In genomic region chrX:71095555-71095970, GRCh38 we compare ENCODE assay signal across 8 cellular contexts. TPM values are rescaled to one million over a fixed set of nuclear protein-coding genes. Genes with fewer than 3 reads are reported as not detected.
DNase-seq lines count a peak whose midpoint lies in the region; ATAC-seq, FAIRE-seq and TF ChIP-seq lines count a peak whose summit lies in the region.

Gene FOXO4, plus strand, starts transcription at chrX:71095851. Its CDS starts 678 bp downstream, at chrX:71096529.

- H3K27ac Mint-ChIP-seq in activated naive CD8-positive, alpha-beta T cell, result peak within 1 kb of the TSS; percentile 91

- no peaks in the 10 kb centered on the region for H3K36me3 Mint-ChIP-seq in activated naive CD8-positive, alpha-beta T cell

- H3K36me3 ChIP-seq in pancreas (no peaks in the 10 kb centered on the region), thyroid gland (no peaks in the 10 kb centered on the region)

- no peaks in the 10 kb centered on the region for H3K9me3 Mint-ChIP-seq in activated naive CD8-positive, alpha-beta T cell (ENCODE audit: low read depth)

- peak within 1 kb of the TSS; percentile 21 to 50 (median 45) for H3K4me3 ChIP-seq in pancreas
- peak within 1 kb of the TSS; percentile 26 to 43 (median 32) for H3K4me3 ChIP-seq in thyroid gland (replicated peaks in 1 of 3)

- H3K4me3 Mint-ChIP-seq in activated naive CD8-positive, alpha-beta T cell, result peak within 1 kb of the TSS; percentile 97

- H3K27me3 ChIP-seq in pancreas (no peaks in the 10 kb centered on the region), thyroid gland (no peaks in the 10 kb centered on the region)

- no peak for TF ChIP-seq CTCF in pancreas (IDR thresholded peaks at IDR 0.05)
- TF ChIP-seq CTCF in thyroid gland (IDR thresholded peaks at IDR 0.05), result no peak

- H3K27ac ChIP-seq in pancreas (peak within 1 kb of the TSS in 2 of 4 donors; percentile 47 to 60), thyroid gland (peak within 1 kb of the TSS in 2 of 3 donors; percentile 45 to 76)

- WGBS in pancreas, 2 donors, result 1 to 9% methylated on average over 28 of the region's 28 CpGs
- 0% methylated on average over 15 to 18 of the region's 28 CpGs for WGBS in thyroid gland, 2 donors

- H3K4me1 Mint-ChIP-seq in activated naive CD8-positive, alpha-beta T cell (ENCODE audit: low read depth), result peaks cover 35% of the 10 kb centered on the region

- no peaks in the 10 kb centered on the region for H3K27me3 Mint-ChIP-seq in activated naive CD8-positive, alpha-beta T cell

- H3K4me1 ChIP-seq in pancreas, result no peaks in the 10 kb centered on the region
- H3K4me1 ChIP-seq in thyroid gland, result peaks cover 0 to 5% of the 10 kb centered on the region in 2 donors

- TF ChIP-seq POLR2A in thyroid gland (IDR thresholded peaks at IDR 0.05), result peak in 1 of 2 donors; percentile 17

- H3K9me3 ChIP-seq in pancreas, result no peaks in the 10 kb centered on the region
- no peaks in the 10 kb centered on the region for H3K9me3 ChIP-seq in thyroid gland

- peak; percentile 23 for FAIRE-seq in pancreas (lab: Jason Lieb, UNC)

- ATAC-seq in HG02588 (IDR thresholded peaks at IDR 0.05; ENCODE audit: unreplicated experiment) (peak; percentile 95), pancreas (peak; percentile 95 to 98 (median 96))

- intact Hi-C loops in head of caudate nucleus (cut with DNase I) (no loop called here), pancreas (cut with DNase I) (no loop called here), thyroid gland (cut with DNase I) (no loop called here)

- DNase-seq in GM04503 (ENCODE audit: low read depth), result peak; percentile 20
- DNase-seq in NCI-H1092 treated with DMSO at 0.1 percent for 48 hours (lab: John Stamatoyannopoulos, UW), result peak; percentile 76
- DNase-seq in SKM-1 (lab: John Stamatoyannopoulos, UW; ENCODE audit: unreplicated experiment), result peak; percentile 61
- DNase-seq in head of caudate nucleus, result peak; percentile 89 to 97 (median 94)
- peak; percentile 86 to 95 (median 90) for DNase-seq in pancreas
- peak; percentile 90 for DNase-seq in thyroid gland

RNA-seq across cellular contexts. Expression of gene FOXO4, which starts in this region (rescaled TPM):
- total RNA-seq in pancreas (10 to 100 TPM in 5 of 6 donors, 1 to 10 TPM in 1; 8.9 to 20.0 (median 14.6) TPM), thyroid gland (10 to 100 TPM; 14.9 to 18.8 (median 16.9) TPM)
- 1 to 10 TPM; 7.5 to 8.5 TPM for polyA plus RNA-seq in pancreas

Comparison
In these comparisons a context has a peak if more than half of its experiments do, and no peak if none do; other contexts are left out.
1. DNase-seq: peak in every context shown above with its lines; median percentile 94 in head of caudate nucleus; 90 in thyroid gland; 90 in pancreas; 76 in NCI-H1092 treated with DMSO at 0.1 percent for 48 hours; 61 in SKM-1; 20 in GM04503.